8 cellular contexts compared by ENCODE assay signal in genomic region chr19:13838943-13839192, GRCh38. TPM values are rescaled to one million over a fixed set of nuclear protein-coding genes. Genes with fewer than 3 reads are reported as not detected.
DNase-seq lines count a peak whose midpoint lies in the region; ATAC-seq and TF ChIP-seq lines count a peak whose summit lies in the region.

No MANE protein-coding gene starts in this region.

- peak overlapping the region; percentile 96 for H3K27ac ChIP-seq in skeletal muscle tissue (ENCODE audit: low read depth, low read length)

- no peak for ATAC-seq in T-helper 17 cell

- H3K27me3 ChIP-seq in skeletal muscle tissue (ENCODE audit: control insufficient read depth in 3 of 3, insufficient read depth in 3 of 3, low read length in 3 of 3), result no peaks in the 10 kb centered on the region

- H3K4me1 ChIP-seq in skeletal muscle tissue (ENCODE audit: control insufficient read depth in 3 of 3, insufficient read depth in 3 of 3, low read length in 3 of 3), result peaks cover 66 to 75% (median 68%) of the 10 kb centered on the region in 3 donors

- H3K27ac Mint-ChIP-seq in T-helper 17 cell, result peak overlapping the region; percentile 100

- DNase-seq in T-helper 17 cell (no peak), fibroblast of pulmonary artery (ENCODE audit: low read depth) (no peak), GM13977 (ENCODE audit: low spot score) (no peak), NCI-H2081 (lab: John Stamatoyannopoulos, UW) (no peak), NCI-H1694 (lab: John Stamatoyannopoulos, UW) (no peak)
- no peak for DNase-seq in stimulated activated naive CD4-positive, alpha-beta T cell treated with Interleukin-2 at 50 U/mL for 16 hours (lab: John Stamatoyannopoulos, UW)

- peaks cover 16 to 29% (median 19%) of the 10 kb centered on the region in 3 donors for H3K36me3 ChIP-seq in skeletal muscle tissue (ENCODE audit: control insufficient read depth in 3 of 3, insufficient read depth in 3 of 3, low read length in 3 of 3)

- no peaks in the 10 kb centered on the region for H3K27me3 Mint-ChIP-seq in T-helper 17 cell

- peaks cover 65% of the 10 kb centered on the region for H3K4me1 Mint-ChIP-seq in T-helper 17 cell

- no peaks in the 10 kb centered on the region for H3K9me3 ChIP-seq in T-helper 17 cell (ENCODE audit: control insufficient read depth, low read length, poor library complexity, severe bottlenecking)
- H3K9me3 ChIP-seq in skeletal muscle tissue (ENCODE audit: control insufficient read depth in 3 of 3, low read length in 3 of 3), result no peaks in the 10 kb centered on the region

- TF ChIP-seq CTCF in fibroblast of pulmonary artery (IDR thresholded peaks at IDR 0.05; ENCODE audit: low read length, missing control alignments) (no peak), GM13977 (IDR thresholded peaks at IDR 0.05; ENCODE audit: extremely low read depth, insufficient read depth, missing control alignments) (no peak)

- H3K4me3 ChIP-seq in fibroblast of pulmonary artery (replicated peaks; ENCODE audit: low read depth, low read length), result peak overlapping the region; percentile 88
- peak overlapping the region; percentile 75 to 94 (median 77) for H3K4me3 ChIP-seq in skeletal muscle tissue (ENCODE audit: low read length in 3 of 3)

- in situ Hi-C loops in GM13977 (cut with MboI; ENCODE audit: low pct_unique_long_range_greater_than_20kb, low sequenced_read_pairs, unreplicated experiment), result no loop called here

- TF ChIP-seq POLR2A in GM15510 (IDR thresholded peaks at IDR 0.05; ENCODE audit: borderline replicate concordance, extremely low read depth, insufficient read length), result peak; percentile 82

- peaks cover 7% of the 10 kb centered on the region for H3K36me3 Mint-ChIP-seq in T-helper 17 cell (ENCODE audit: low read depth)

- peak overlapping the region; percentile 96 for H3K4me3 Mint-ChIP-seq in T-helper 17 cell

- peak overlapping the region; percentile 83 to 100 (median 98) for H3K9ac ChIP-seq in skeletal muscle tissue (ENCODE audit: low read depth in 1 of 3, low read length in 3 of 3)

RNA-seq across cellular contexts. Expression of gene NANOS3, which starts 38.1 kb away (rescaled TPM):
- total RNA-seq in T-helper 17 cell (1 to 10 TPM in 1 of 2 donors, under 1 TPM in 1; 0.60 to 2.6 TPM), skeletal muscle tissue (not detected)

RNA-seq across cellular contexts. Expression of gene ZSWIM4, which starts 43.6 kb away (rescaled TPM):
- 1 to 10 TPM; 4.2 to 5.3 TPM for total RNA-seq in T-helper 17 cell
- total RNA-seq in skeletal muscle tissue, result 2.6 TPM
